ENCODE assay signal across 18 cellular contexts in genomic region chr6:158259136-158259535, GRCh38. TPM values are rescaled to one million over a fixed set of nuclear protein-coding genes. Genes with fewer than 3 reads are reported as not detected.
DNase-seq lines count a peak whose midpoint lies in the region; ATAC-seq and TF ChIP-seq lines count a peak whose summit lies in the region.
"Had no signal": no experiment of that assay in that cellular context is flagged by ENCODE, and none has a peak within 500 bp of the region (broad histone marks: within the 10 kb centered on the region; RNA-seq: fewer than 3 reads in every experiment).

No MANE protein-coding gene starts in this region.

- intact Hi-C loops in aorta (cut with DNase I): no loop called here

- H4K20me1 ChIP-seq in Karpas-422 (ENCODE audit: insufficient read depth, low read depth, low read length) (0 out of 2 replicates have a peak, but pooled peaks cover 7% of the 10 kb centered on the region), OCI-LY1 (ENCODE audit: insufficient read depth, low read length) (no peaks in the 10 kb centered on the region)

- H3K9me3 ChIP-seq in Karpas-422 (ENCODE audit: low read length) (no peaks in the 10 kb centered on the region), OCI-LY1 (ENCODE audit: low read length) (no peaks in the 10 kb centered on the region), aorta (ENCODE audit: control insufficient read depth, low read length) (no peaks in the 10 kb centered on the region)
- H3K9me3 ChIP-seq: A549, Caco-2 had no signal

- H3K27ac ChIP-seq in Karpas-422 (ENCODE audit: low read length): peak overlapping the region; percentile 85
- peak overlapping the region; percentile 10 for H3K27ac ChIP-seq in OCI-LY1 (ENCODE audit: low read depth, low read length, poor library complexity, severe bottlenecking)
- H3K27ac ChIP-seq in aorta (ENCODE audit: low read depth in 1 of 2, low read length in 2 of 2): no peak overlapping the region
- H3K27ac ChIP-seq: 22Rv1; A549; BLaER1 treated with 17β-estradiol and CSF1 and Interleukin-3, amounts not matched to agents 10 nM and 100 nM; C4-2B had no signal

- no peaks in the 10 kb centered on the region for H3F3A ChIP-seq in OCI-LY1 (ENCODE audit: insufficient read depth, low read length)

- peaks cover 98% of the 10 kb centered on the region for H3K79me2 ChIP-seq in Karpas-422 (ENCODE audit: low read length)
- H3K79me2 ChIP-seq in OCI-LY1 (ENCODE audit: insufficient read depth, low read length): peaks cover 75% of the 10 kb centered on the region

- H2AFZ ChIP-seq in Karpas-422 (ENCODE audit: low read length) (no peak overlapping the region), OCI-LY1 (ENCODE audit: low read length) (no peak overlapping the region)

- 97 to 98% methylated on average over 4 of the region's 4 CpGs for WGBS in aorta, 2 donors

- peak overlapping the region; percentile 55 for H3K4me2 ChIP-seq in Karpas-422 (ENCODE audit: low read depth, low read length, poor library complexity, severe bottlenecking)
- H3K4me2 ChIP-seq in OCI-LY1 (ENCODE audit: low read length): no peak overlapping the region
- H3K4me2 ChIP-seq: A549; BLaER1 treated with 17β-estradiol and CSF1 and Interleukin-3, amounts not matched to agents 10 nM and 100 nM had no signal

- H3K9me2 ChIP-seq in Karpas-422 (replicated peaks; ENCODE audit: insufficient read depth, low read length): no peaks in the 10 kb centered on the region
- H3K9me2 ChIP-seq in OCI-LY1 (ENCODE audit: low read depth, low read length): no peaks in the 10 kb centered on the region

- no peak overlapping the region for H3K4me3 ChIP-seq in Karpas-422 (ENCODE audit: low read length)
- no peak overlapping the region for H3K4me3 ChIP-seq in OCI-LY1 (ENCODE audit: low read depth, low read length, poor library complexity, severe bottlenecking)
- no peak overlapping the region for H3K4me3 ChIP-seq in aorta (ENCODE audit: low read length in 2 of 2)
- H3K4me3 ChIP-seq: A549; BLaER1 treated with 17β-estradiol and CSF1 and Interleukin-3, amounts not matched to agents 10 nM and 100 nM had no signal

- TF ChIP-seq CTCF in OCI-LY1 (IDR thresholded peaks at IDR 0.05; ENCODE audit: low read length): no peak

- DNase-seq in ELR (ENCODE audit: low read depth): peak; percentile 28
- DNase-seq in Karpas-422: peak; percentile 67
- DNase-seq in glomerular visceral epithelial cell (ENCODE audit: extremely low spot score): no peak
- DNase-seq in aorta: no peak
- DNase-seq: AML-193; Caco-2; Calu3; CD4-positive, alpha-beta T cell; CD8-positive, alpha-beta T cell; DMS79; DND-41; EL; GF-D8 had no signal

- H3K4me1 ChIP-seq in Karpas-422 (ENCODE audit: low read length) (peaks cover 86% of the 10 kb centered on the region), OCI-LY1 (ENCODE audit: insufficient read depth, low read length, severe bottlenecking) (peaks cover 79% of the 10 kb centered on the region), aorta (ENCODE audit: control insufficient read depth in 1 of 2, insufficient read depth in 2 of 2, low read length in 2 of 2) (peaks cover 0 to 3% of the 10 kb centered on the region in 2 donors)
- H3K4me1 ChIP-seq: A549 had no signal

- H3K36me3 ChIP-seq in Karpas-422 (ENCODE audit: insufficient read depth, low read length) (no peaks in the 10 kb centered on the region; the same call in 1 of the 2 replicates), OCI-LY1 (ENCODE audit: insufficient read depth, low read length) (peaks cover 17% of the 10 kb centered on the region; the same call in 1 of the 2 replicates), aorta (ENCODE audit: control insufficient read depth in 1 of 2, insufficient read depth in 2 of 2, low read length in 1 of 2) (no peaks in the 10 kb centered on the region)

- H3K27me3 ChIP-seq in Karpas-422 (ENCODE audit: low read length): no peaks in the 10 kb centered on the region
- H3K27me3 ChIP-seq in OCI-LY1 (ENCODE audit: insufficient read depth, low read length): no peaks in the 10 kb centered on the region
- H3K27me3 ChIP-seq in aorta (ENCODE audit: control insufficient read depth in 1 of 2, insufficient read depth in 2 of 2, low read length in 1 of 2): no peaks in the 10 kb centered on the region
- H3K27me3 ChIP-seq: BLaER1 treated with 17β-estradiol and CSF1 and Interleukin-3, amounts not matched to agents 10 nM and 100 nM had no signal

- ATAC-seq in aorta (ENCODE audit: low FRiP score): no peak
- ATAC-seq: A549; CD8-positive, alpha-beta T cell had no signal

- no peak overlapping the region for H3K9ac ChIP-seq in Karpas-422 (ENCODE audit: low read length)
- no peak overlapping the region for H3K9ac ChIP-seq in OCI-LY1 (ENCODE audit: low read length)
- H3K9ac ChIP-seq: BLaER1 treated with 17β-estradiol and CSF1 and Interleukin-3, amounts not matched to agents 10 nM and 100 nM had no signal

RNA-seq across cellular contexts. Expression of gene TULP4, which starts 53.1 kb away (rescaled TPM):
- 112 and 124 TPM in 2 replicates for total RNA-seq in Karpas-422 (2014; rRNA removed; shearing (Covaris generic); ENCODE audit: low replicate concordance)
- total RNA-seq in aorta: 10 to 100 TPM; 63.4 to 86.1 TPM
- 10 to 100 TPM in 1 of 2 donors, 1 to 10 TPM in 1; 2.4 to 16.7 TPM for polyA plus RNA-seq in aorta

Comparison
In these comparisons a context has a peak if more than half of its experiments do, and no peak if none do; other contexts are left out.
1. DNase-seq: peak in ELR (single experiment) and Karpas-422 (single experiment); none in glomerular visceral epithelial cell (single experiment) and aorta (0 of 2).
2. H3K27ac ChIP-seq: peak in Karpas-422 (single experiment) and OCI-LY1 (single experiment); none in aorta (0 of 2).